11 cellular contexts compared by ENCODE assay signal in genomic region chr2:27888790-27889189, GRCh38. TPM values are rescaled to one million over a fixed set of nuclear protein-coding genes. Genes with fewer than 3 reads are reported as not detected.
DNase-seq lines count a peak whose midpoint lies in the region; ATAC-seq and TF ChIP-seq lines count a peak whose summit lies in the region.
"Had no signal": no experiment of that assay in that cellular context is flagged by ENCODE, and none has a peak within 500 bp of the region (broad histone marks: within the 10 kb centered on the region; RNA-seq: fewer than 3 reads in every experiment).

No MANE protein-coding gene starts in this region.

- H3K4me3 Mint-ChIP-seq in HFFc6 (peak overlapping the region; percentile 97), MCF 10A (ENCODE audit: unreplicated experiment) (peak overlapping the region; percentile 99), T-cell (peak overlapping the region in 1 of 3 donors; percentile 99)

- peak overlapping the region; percentile 12 for H3K4me3 ChIP-seq in AG04449 (ENCODE audit: low read depth, low read length)

- no peak for ATAC-seq in T-cell (replicated peaks in 1 of 4)
- ATAC-seq in HG03135 (IDR thresholded peaks at IDR 0.05; ENCODE audit: unreplicated experiment): no peak

- peaks cover 2% of the 10 kb centered on the region; the same call in 1 of the 2 replicates for H3K27me3 Mint-ChIP-seq in HFFc6 (ENCODE audit: insufficient read depth)
- H3K27me3 Mint-ChIP-seq in MCF 10A (ENCODE audit: insufficient read depth, unreplicated experiment): no peaks in the 10 kb centered on the region
- H3K27me3 Mint-ChIP-seq in T-cell: peaks cover 0 to 1% of the 10 kb centered on the region in 2 donors

- POLR2A ChIA-PET in AG04449 (lab: Yijun Ruan, JAX): interaction anchor here (1.4 kb wide), 1 partner anchor 502 kb away, joined by 4 read pairs; no protein-coding TSS in a partner anchor
- POLR2A ChIA-PET in MCF 10A (lab: Yijun Ruan, JAX): interaction anchor here (1.3 to 5.7 kb wide), 12 partner anchors 17 to 512 kb away, joined by 4 to 45 read pairs (median 8); partner anchors contain the start of gene MRPL33
- POLR2A ChIA-PET in T-cell (lab: Charles Lee): interaction anchor here in 1 of 2 donors (0.7 kb wide), 1 partner anchor 135 kb away, joined by 3 read pairs; no protein-coding TSS in a partner anchor

- CTCF ChIA-PET in AG04449 (lab: Yijun Ruan, JAX): interaction anchor here (1.7 kb wide), 1 partner anchor 166 kb away, joined by 5 read pairs; no protein-coding TSS in a partner anchor
- CTCF ChIA-PET in MCF 10A (lab: Yijun Ruan, JAX): interaction anchor here (0.6 to 1.8 kb wide), 3 partner anchors 177 to 512 kb away, joined by 4 read pairs; no protein-coding TSS in a partner anchor
- CTCF ChIA-PET in T-cell (lab: Charles Lee): no interaction called here

- peak; percentile 45 for DNase-seq in AG04449 (ENCODE audit: low read depth, low spot score)
- DNase-seq in HFFc6: peak; percentile 78
- no peak for DNase-seq in MCF 10A (ENCODE audit: unreplicated experiment)
- peak; percentile 49 for DNase-seq in myocyte (ENCODE audit: low read depth)
- DNase-seq in NCI-H2081 treated with DMSO at 0.1 percent for 48 hours (lab: John Stamatoyannopoulos, UW): no peak
- no peak for DNase-seq in stimulated activated naive CD4-positive, alpha-beta T cell (lab: John Stamatoyannopoulos, UW)
- no peak for DNase-seq in T-cell
- DNase-seq: DMS79; effector CD8-positive, alpha-beta T cell; OCI-M1 had no signal

- no peak for TF ChIP-seq CTCF in AG04449 (IDR thresholded peaks at IDR 0.05; ENCODE audit: insufficient read depth, low read length, missing control alignments)
- no peak for TF ChIP-seq CTCF in HFFc6 (IDR thresholded peaks at IDR 0.05)
- no peak for TF ChIP-seq CTCF in MCF 10A (IDR thresholded peaks at IDR 0.05; ENCODE audit: unreplicated experiment)

- BruUV-seq in MCF 10A (replicated peaks; lab: Mats Ljungman, UMichigan): no TSS peak

- intact Hi-C loops in MCF 10A (cut with micrococcal nuclease): no loop called here

- peaks cover 81% of the 10 kb centered on the region for H3K4me1 Mint-ChIP-seq in HFFc6 (ENCODE audit: low read depth)
- peaks cover 36% of the 10 kb centered on the region for H3K4me1 Mint-ChIP-seq in MCF 10A (ENCODE audit: insufficient read depth, unreplicated experiment)
- H3K4me1 Mint-ChIP-seq in T-cell: peaks cover 42 to 46% (median 45%) of the 10 kb centered on the region in 3 donors

- H3K9me3 Mint-ChIP-seq in HFFc6 (no peaks in the 10 kb centered on the region), MCF 10A (ENCODE audit: unreplicated experiment) (no peaks in the 10 kb centered on the region), T-cell (no peaks in the 10 kb centered on the region)

- H3K36me3 Mint-ChIP-seq in HFFc6 (ENCODE audit: low read depth) (peaks cover 14% of the 10 kb centered on the region; the same call in 1 of the 2 replicates), MCF 10A (ENCODE audit: insufficient read depth, unreplicated experiment) (peaks cover 21% of the 10 kb centered on the region), T-cell (no peaks in the 10 kb centered on the region)

- peak overlapping the region; percentile 98 for H3K27ac Mint-ChIP-seq in HFFc6
- peak overlapping the region; percentile 100 for H3K27ac Mint-ChIP-seq in MCF 10A (ENCODE audit: low read depth, unreplicated experiment)
- H3K27ac Mint-ChIP-seq in T-cell: no peak overlapping the region

RNA-seq across cellular contexts. Expression of gene RBKS, which starts 1.4 kb away (rescaled TPM):
- total RNA-seq in HFFc6 (2021; fragmentation: NEBNext Ultra II Directional; extraction: Animal tissue kit (Norgen Biotek cat#: 25700)): 1 to 10 TPM; 1.8 to 3.1 (median 2.7) TPM
- total RNA-seq in MCF 10A (2022): 9.2 and 9.9 TPM in 2 replicates
- 1.5 and 2.0 TPM in 2 replicates for total RNA-seq in myocyte
- 1.9 TPM for polyA plus RNA-seq in myocyte (2012)
- total RNA-seq in T-cell: 1 to 10 TPM; 1.1 to 6.7 (median 1.5) TPM

RNA-seq across cellular contexts. Expression of gene BABAM2, which starts 1.7 kb away (rescaled TPM):
- 10 to 100 TPM; 30.8 to 46.6 (median 41.2) TPM for total RNA-seq in HFFc6 (2021; fragmentation: NEBNext Ultra II Directional; extraction: Animal tissue kit (Norgen Biotek cat#: 25700))
- total RNA-seq in MCF 10A (2022): 45.1 and 57.6 TPM in 2 replicates
- total RNA-seq in myocyte: 34.6 and 46.2 TPM in 2 replicates
- polyA plus RNA-seq in myocyte (2012): 41.0 TPM
- 10 to 100 TPM; 28.4 to 45.2 (median 37.4) TPM for total RNA-seq in T-cell

Comparison
In these comparisons a context has a peak if more than half of its experiments do, and no peak if none do; other contexts are left out.
1. DNase-seq: peak in AG04449 (single experiment), HFFc6 (single experiment) and myocyte (single experiment); none in MCF 10A (single experiment), NCI-H2081 treated with DMSO at 0.1 percent for 48 hours (single experiment), stimulated activated naive CD4-positive, alpha-beta T cell (0 of 6) and T-cell (0 of 34).
2. H3K27ac Mint-ChIP-seq: peak in HFFc6 (single experiment) and MCF 10A (single experiment); none in T-cell (0 of 2).
3. CTCF ChIA-PET loops: an anchor here in AG04449 (1.7 kb wide) and MCF 10A (0.6 to 1.8 kb wide); none called in T-cell.